Comparison of ENCODE assay signal across 1 cellular context in genomic region chr6:53112404-53112803, GRCh38.
TF ChIP-seq lines count a peak whose summit lies in the region.

No MANE protein-coding gene starts in this region.

TF ChIP-seq in HepG2, 621 proteins besides CTCF, POLR2A, EP300 and RAD21 (continues in another document):
- TF ChIP-seq FOXJ3 (CRISPR knock-in tag; IDR thresholded peaks at IDR 0.05; ENCODE audit: borderline replicate concordance) (0 out of 2 replicates have a peak, but pooled peaks have one; percentile 34), CREM (IDR thresholded peaks at IDR 0.05) (peak; percentile 43; the same call in 1 of the 2 replicates), CREM (CRISPR knock-in tag; IDR thresholded peaks at IDR 0.05) (no peak), FOSL2 (CRISPR knock-in tag; IDR thresholded peaks at IDR 0.05) (peak; percentile 49), GATA4 (IDR thresholded peaks at IDR 0.05; ENCODE audit: borderline replicate concordance, low read depth) (peak; percentile 27; the same call in 1 of the 2 replicates), CBFB (CRISPR knock-in tag; IDR thresholded peaks at IDR 0.05) (0 out of 2 replicates have a peak, but pooled peaks have one; percentile 30), ERF (CRISPR knock-in tag; IDR thresholded peaks at IDR 0.05) (0 out of 2 replicates have a peak, but pooled peaks have one; percentile 17), SIX4 (CRISPR knock-in tag; IDR thresholded peaks at IDR 0.05) (0 out of 2 replicates have a peak, but pooled peaks have one; percentile 33), GTF2F1 (IDR thresholded peaks at IDR 0.05; ENCODE audit: low read length) (no peak), CEBPG (CRISPR knock-in tag; IDR thresholded peaks at IDR 0.05) (no peak), TCF7 (IDR thresholded peaks at IDR 0.05; ENCODE audit: low read depth) (peak; percentile 64), ARID5B (CRISPR knock-in tag; IDR thresholded peaks at IDR 0.05) (peak; percentile 69; the same call in 1 of the 2 replicates), GATAD2A (CRISPR knock-in tag; IDR thresholded peaks at IDR 0.05) (peak; percentile 63), ZNF75D (CRISPR knock-in tag; IDR thresholded peaks at IDR 0.05; ENCODE audit: borderline replicate concordance) (0 out of 2 replicates have a peak, but pooled peaks have one; percentile 39), ZNF792 (CRISPR knock-in tag; IDR thresholded peaks at IDR 0.05) (0 out of 2 replicates have a peak, but pooled peaks have one; percentile 41), SAP130 (CRISPR knock-in tag; IDR thresholded peaks at IDR 0.05; ENCODE audit: low read depth) (peak; percentile 49), ATF5 (CRISPR knock-in tag; IDR thresholded peaks at IDR 0.05; ENCODE audit: low read depth) (no peak), HNRNPLL (IDR thresholded peaks at IDR 0.05; ENCODE audit: low read depth, low read length, poor library complexity, severe bottlenecking) (no peak), ZNF644 (CRISPR knock-in tag; IDR thresholded peaks at IDR 0.05; ENCODE audit: low read depth) (0 out of 2 replicates have a peak, but pooled peaks have one; percentile 14), FOXP4 (CRISPR knock-in tag; IDR thresholded peaks at IDR 0.05) (peak; percentile 58; the same call in 1 of the 2 replicates), FOXA3 (CRISPR knock-in tag; IDR thresholded peaks at IDR 0.05) (peak; percentile 77), PAXIP1 (CRISPR knock-in tag; conservative IDR thresholded peaks at IDR 0.05) (peak; percentile 35; the same call in 1 of the 2 replicates), FOXA1 (IDR thresholded peaks at IDR 0.05) (no peak), FOXA1 (CRISPR knock-in tag; IDR thresholded peaks at IDR 0.05) (peak; percentile 85), GTF3A (CRISPR knock-in tag; conservative IDR thresholded peaks at IDR 0.05) (0 out of 2 replicates have a peak, but pooled peaks have one; percentile 33), SP140L (CRISPR knock-in tag; IDR thresholded peaks at IDR 0.05; ENCODE audit: borderline replicate concordance) (no peak), ELF3 (CRISPR knock-in tag; IDR thresholded peaks at IDR 0.05) (0 out of 2 replicates have a peak, but pooled peaks have one; percentile 37), ZNF326 (CRISPR knock-in tag; IDR thresholded peaks at IDR 0.05; ENCODE audit: borderline replicate concordance) (no peak), ZNF232 (CRISPR knock-in tag; IDR thresholded peaks at IDR 0.05; ENCODE audit: borderline replicate concordance) (no peak), ARID3A (IDR thresholded peaks at IDR 0.05; ENCODE audit: low read depth, low read length) (peak; percentile 72), HMG20A (CRISPR knock-in tag; IDR thresholded peaks at IDR 0.05; ENCODE audit: borderline replicate concordance) (peak; percentile 38; the same call in 1 of the 2 replicates), ZBTB37 (CRISPR knock-in tag; IDR thresholded peaks at IDR 0.05) (0 out of 2 replicates have a peak, but pooled peaks have one; percentile 24), TARDBP (CRISPR knock-in tag; IDR thresholded peaks at IDR 0.05) (0 out of 2 replicates have a peak, but pooled peaks have one; percentile 30), ZNF234 (CRISPR knock-in tag; conservative IDR thresholded peaks at IDR 0.05) (no peak), MXD4 (CRISPR knock-in tag; IDR thresholded peaks at IDR 0.05) (no peak), TBX2 (CRISPR knock-in tag; IDR thresholded peaks at IDR 0.05; ENCODE audit: borderline replicate concordance) (peak; percentile 54; the same call in 1 of the 2 replicates), ZBTB43 (CRISPR knock-in tag; conservative IDR thresholded peaks at IDR 0.05) (peak; percentile 77; the same call in 1 of the 2 replicates), PHF21A (CRISPR knock-in tag; IDR thresholded peaks at IDR 0.05) (peak; percentile 36; the same call in 1 of the 2 replicates), PRDM15 (CRISPR knock-in tag; IDR thresholded peaks at IDR 0.05) (peak; percentile 94), NCOA2 (CRISPR knock-in tag; IDR thresholded peaks at IDR 0.05) (peak; percentile 61), KDM6A (CRISPR knock-in tag; IDR thresholded peaks at IDR 0.05; ENCODE audit: low read depth) (0 out of 2 replicates have a peak, but pooled peaks have one; percentile 36), FOXP1 (IDR thresholded peaks at IDR 0.05) (no peak), FOXP1 (CRISPR knock-in tag; IDR thresholded peaks at IDR 0.05) (peak; percentile 34; the same call in 1 of the 2 replicates), HMG20B (CRISPR knock-in tag; conservative IDR thresholded peaks at IDR 0.05) (peak; percentile 61; the same call in 1 of the 2 replicates), ARID2 (CRISPR knock-in tag; IDR thresholded peaks at IDR 0.05; ENCODE audit: borderline replicate concordance) (no peak), RARA (CRISPR knock-in tag; IDR thresholded peaks at IDR 0.05) (peak; percentile 41), TBX3 (IDR thresholded peaks at IDR 0.05; ENCODE audit: borderline replicate concordance) (0 out of 2 replicates have a peak, but pooled peaks have one; percentile 26), RAD51 (IDR thresholded peaks at IDR 0.05; ENCODE audit: borderline replicate concordance) (no peak)
